ENCODE assay signal across 23 cellular contexts in genomic region chr4:71711044-71711984, GRCh38.
DNase-seq lines count a peak whose midpoint lies in the region; FAIRE-seq and TF ChIP-seq lines count a peak whose summit lies in the region.
"Had no signal": no experiment of that assay in that cellular context is flagged by ENCODE, and none has a peak within 500 bp of the region (broad histone marks: within the 10 kb centered on the region; RNA-seq: fewer than 3 reads in every experiment).

No MANE protein-coding gene starts in this region.

- no peak overlapping the region for H3K27ac ChIP-seq in parathyroid adenoma
- H3K27ac ChIP-seq: 22Rv1, KMS-11, left ventricle myocardium inferior, thyroid gland had no signal

- no peak for TF ChIP-seq CTCF in parathyroid adenoma (IDR thresholded peaks at IDR 0.05)

- H3K4me2 ChIP-seq in parathyroid adenoma (ENCODE audit: low read length), result no peak overlapping the region
- H3K4me2 ChIP-seq: KMS-11 had no signal

- no peaks in the 10 kb centered on the region for H3K27me3 ChIP-seq in parathyroid adenoma (ENCODE audit: control insufficient read depth, insufficient read depth, low read length)
- H3K27me3 ChIP-seq: thyroid gland had no signal

- DNase-seq in DMS53 (lab: John Stamatoyannopoulos, UW) (peak; percentile 12), DMS53 treated with DMSO at 0.1 percent for 48 hours (lab: John Stamatoyannopoulos, UW; ENCODE audit: unreplicated experiment) (no peak), NCI-H1417 treated with DMSO at 0.1 percent for 48 hours (lab: John Stamatoyannopoulos, UW) (peak; percentile 31), NCI-H187 treated with DMSO at 0.1 percent for 48 hours (lab: John Stamatoyannopoulos, UW) (no peak), Kasumi-1 (lab: John Stamatoyannopoulos, UW) (no peak), hypothalamus (lab: John Stamatoyannopoulos, UW) (no peak)
- DNase-seq: activated CD4-positive, alpha-beta T cell treated with anti-CD3 and anti-CD28 coated beads, Interleukin-2, amount 10 ng/mL, durations not matched to agents 24 days and 14 days; AML-193; CD8-positive, alpha-beta memory T cell; H9; left ventricle myocardium inferior; NCI-H1436 treated with DMSO at 0.1 percent for 48 hours; NCI-H446; SIG-M5; stimulated activated CD4-positive, alpha-beta T cell treated with anti-CD3 and anti-CD28 coated beads, Interleukin-2, amount 100 ng/mL, for 48 hours; stimulated activated naive CD4-positive, alpha-beta T cell treated with Interleukin-2 at 50 U/mL for 16 hours; T-helper 1 cell; thyroid gland had no signal

- H2AFZ ChIP-seq in parathyroid adenoma, result peak overlapping the region; percentile 22

- H3K9ac ChIP-seq in parathyroid adenoma, result no peak overlapping the region
- H3K9ac ChIP-seq: KMS-11 had no signal

- no peaks in the 10 kb centered on the region for H3K4me1 ChIP-seq in parathyroid adenoma
- H3K4me1 ChIP-seq: left ventricle myocardium inferior, thyroid gland had no signal

- H3K79me2 ChIP-seq in parathyroid adenoma, result no peaks in the 10 kb centered on the region

- no peak overlapping the region for H3K4me3 ChIP-seq in parathyroid adenoma (ENCODE audit: low read depth, low read length)
- H3K4me3 ChIP-seq: left ventricle myocardium inferior, smooth muscle cell, thyroid gland had no signal

- no peaks in the 10 kb centered on the region for H3K9me3 ChIP-seq in parathyroid adenoma (ENCODE audit: control insufficient read depth, low read length)
- H3K9me3 ChIP-seq: left ventricle myocardium inferior, thyroid gland had no signal

- H3K36me3 ChIP-seq in parathyroid adenoma (ENCODE audit: control insufficient read depth, insufficient read depth, low read length), result no peaks in the 10 kb centered on the region
- H3K36me3 ChIP-seq: left ventricle myocardium inferior, thyroid gland had no signal

- peak; percentile 96 for FAIRE-seq in colon (lab: Jason Lieb, UNC)

Comparison
In these comparisons a context has a peak if more than half of its experiments do, and no peak if none do; other contexts are left out.
1. DNase-seq: peak in DMS53 (single experiment) and NCI-H1417 treated with DMSO at 0.1 percent for 48 hours (single experiment); none in DMS53 treated with DMSO at 0.1 percent for 48 hours (single experiment), NCI-H187 treated with DMSO at 0.1 percent for 48 hours (single experiment), Kasumi-1 (0 of 2) and hypothalamus (0 of 51).